ENCODE assay signal across 15 cellular contexts in genomic region chr5:1535646-1536045, GRCh38. TPM values are rescaled to one million over a fixed set of nuclear protein-coding genes. Genes with fewer than 3 reads are reported as not detected.
DNase-seq lines count a peak whose midpoint lies in the region; ATAC-seq, FAIRE-seq and TF ChIP-seq lines count a peak whose summit lies in the region.
"Had no signal": no experiment of that assay in that cellular context is flagged by ENCODE, and none has a peak within 500 bp of the region (broad histone marks: within the 10 kb centered on the region; RNA-seq: fewer than 3 reads in every experiment).

No MANE protein-coding gene starts in this region.

- H3K9ac ChIP-seq in MM.1S (ENCODE audit: low read length), result peak overlapping the region; percentile 42; the same call in 1 of the 2 replicates

- no peaks in the 10 kb centered on the region for H3K36me3 ChIP-seq in MM.1S (replicated peaks; ENCODE audit: insufficient read depth, low read length)
- H3K36me3 ChIP-seq: MG63, sigmoid colon had no signal

- no peaks in the 10 kb centered on the region for H3K9me3 ChIP-seq in MM.1S (replicated peaks; ENCODE audit: insufficient read depth, low read length)
- H3K9me3 ChIP-seq: MG63, sigmoid colon had no signal

- no peaks in the 10 kb centered on the region for H4K20me1 ChIP-seq in MM.1S (ENCODE audit: insufficient read depth, low read length)

- H3K27me3 ChIP-seq in MM.1S (replicated peaks; ENCODE audit: insufficient read depth, low read length), result no peaks in the 10 kb centered on the region
- H3K27me3 ChIP-seq in foreskin keratinocyte, result no peaks in the 10 kb centered on the region
- H3K27me3 ChIP-seq: MG63, sigmoid colon had no signal

- H3K9me3 Mint-ChIP-seq in activated T-cell treated with anti-CD3 and anti-CD28 coated beads, Interleukin-2, amount 50 U/mL, for 72 hours, result no peaks in the 10 kb centered on the region
- no peaks in the 10 kb centered on the region for H3K9me3 Mint-ChIP-seq in activated naive CD8-positive, alpha-beta T cell treated with anti-CD3 and anti-CD28 coated beads for 36 hours
- no peaks in the 10 kb centered on the region for H3K9me3 Mint-ChIP-seq in natural killer cell treated with Interleukin-12 subunit alpha and Interleukin-12 subunit beta and Interleukin-15 and Interleukin-18, amount 100 ng/mL, for 72 hours
- H3K9me3 Mint-ChIP-seq: HFFc6 had no signal

- no peak for ATAC-seq in activated T-cell treated with anti-CD3 and anti-CD28 coated beads, Interleukin-2, amount 50 U/mL, for 72 hours (replicated peaks in 1 of 2)
- no peak for ATAC-seq in natural killer cell treated with Interleukin-12 subunit alpha and Interleukin-12 subunit beta and Interleukin-15 and Interleukin-18, amount 100 ng/mL, for 72 hours
- ATAC-seq in HG02623 (IDR thresholded peaks at IDR 0.05; ENCODE audit: unreplicated experiment) (no peak), foreskin keratinocyte (no peak)

- peak overlapping the region; percentile 55 for H3K4me3 ChIP-seq in MM.1S (ENCODE audit: low read length)
- H3K4me3 ChIP-seq: MG63 had no signal

- no peaks in the 10 kb centered on the region for H3K79me2 ChIP-seq in MM.1S (ENCODE audit: low read length)

- H3K4me1 ChIP-seq in MM.1S (ENCODE audit: low read length) (peaks cover 4% of the 10 kb centered on the region; the same call in 1 of the 2 replicates), foreskin keratinocyte (no peaks in the 10 kb centered on the region)

- peaks cover 22% of the 10 kb centered on the region for H3K4me1 Mint-ChIP-seq in activated T-cell treated with anti-CD3 and anti-CD28 coated beads, Interleukin-2, amount 50 U/mL, for 72 hours (ENCODE audit: low read depth)
- peaks cover 25% of the 10 kb centered on the region for H3K4me1 Mint-ChIP-seq in activated naive CD8-positive, alpha-beta T cell treated with anti-CD3 and anti-CD28 coated beads for 36 hours
- peaks cover 28 to 31% of the 10 kb centered on the region in 2 donors for H3K4me1 Mint-ChIP-seq in natural killer cell treated with Interleukin-12 subunit alpha and Interleukin-12 subunit beta and Interleukin-15 and Interleukin-18, amount 100 ng/mL, for 72 hours (ENCODE audit: low read depth in 2 of 2)

- H3F3A ChIP-seq in MM.1S (ENCODE audit: insufficient read depth, low read length), result peaks cover 17% of the 10 kb centered on the region

- H3K4me3 Mint-ChIP-seq in activated T-cell treated with anti-CD3 and anti-CD28 coated beads, Interleukin-2, amount 50 U/mL, for 72 hours, result peak overlapping the region; percentile 79 to 80
- peak overlapping the region; percentile 77 for H3K4me3 Mint-ChIP-seq in activated naive CD8-positive, alpha-beta T cell treated with anti-CD3 and anti-CD28 coated beads for 36 hours
- H3K4me3 Mint-ChIP-seq in natural killer cell treated with Interleukin-12 subunit alpha and Interleukin-12 subunit beta and Interleukin-15 and Interleukin-18, amount 100 ng/mL, for 72 hours, result peak overlapping the region; percentile 85

- no peak for TF ChIP-seq POLR2A in GM12892 (IDR thresholded peaks at IDR 0.05; ENCODE audit: low read depth, low read length)

- H2AFZ ChIP-seq in MM.1S (ENCODE audit: low read length), result peak overlapping the region; percentile 77

- DNase-seq in activated T-cell treated with anti-CD3 and anti-CD28 coated beads, Interleukin-2, amount 50 U/mL, for 72 hours, result no peak
- DNase-seq in activated T-cell treated with anti-CD3 and anti-CD28 coated beads, Interleukin-2, amount 50 U/mL, for 1 hour, result no peak
- no peak for DNase-seq in MM.1S
- no peak for DNase-seq in activated naive CD8-positive, alpha-beta T cell treated with anti-CD3 and anti-CD28 coated beads for 36 hours
- DNase-seq in natural killer cell treated with Interleukin-12 subunit alpha and Interleukin-12 subunit beta and Interleukin-15 and Interleukin-18, amount 100 ng/mL, for 72 hours (ENCODE audit: low spot score), result no peak
- DNase-seq in GM12892 (ENCODE audit: insufficient read length), result no peak
- DNase-seq in foreskin keratinocyte, result no peak
- DNase-seq: MG63, NCI-H187, T1000 had no signal

- H3K4me2 ChIP-seq in MM.1S (ENCODE audit: low read depth, low read length), result peak overlapping the region; percentile 81

- H3K27ac ChIP-seq in MM.1S (ENCODE audit: low read length) (peak overlapping the region; percentile 53; the same call in 1 of the 2 replicates), foreskin keratinocyte (no peak overlapping the region)

- FAIRE-seq in GM12892 (lab: Jason Lieb, UNC), result no peak
- FAIRE-seq: colon, frontal cortex had no signal

- H3K36me3 Mint-ChIP-seq in activated T-cell treated with anti-CD3 and anti-CD28 coated beads, Interleukin-2, amount 50 U/mL, for 72 hours (ENCODE audit: insufficient read depth in 2 of 2), result no peaks in the 10 kb centered on the region
- no peaks in the 10 kb centered on the region for H3K36me3 Mint-ChIP-seq in activated naive CD8-positive, alpha-beta T cell treated with anti-CD3 and anti-CD28 coated beads for 36 hours
- H3K36me3 Mint-ChIP-seq in natural killer cell treated with Interleukin-12 subunit alpha and Interleukin-12 subunit beta and Interleukin-15 and Interleukin-18, amount 100 ng/mL, for 72 hours, result no peaks in the 10 kb centered on the region

- H3K27ac Mint-ChIP-seq in activated T-cell treated with anti-CD3 and anti-CD28 coated beads, Interleukin-2, amount 50 U/mL, for 72 hours, result peak overlapping the region; percentile 94
- H3K27ac Mint-ChIP-seq in activated naive CD8-positive, alpha-beta T cell treated with anti-CD3 and anti-CD28 coated beads for 36 hours, result peak overlapping the region; percentile 89
- peak overlapping the region; percentile 78 to 89 for H3K27ac Mint-ChIP-seq in natural killer cell treated with Interleukin-12 subunit alpha and Interleukin-12 subunit beta and Interleukin-15 and Interleukin-18, amount 100 ng/mL, for 72 hours
- H3K27ac Mint-ChIP-seq: HFFc6 had no signal

- H3K9me2 ChIP-seq in MM.1S (replicated peaks; ENCODE audit: insufficient read depth, low read length), result no peaks in the 10 kb centered on the region

- no peaks in the 10 kb centered on the region for H3K27me3 Mint-ChIP-seq in activated T-cell treated with anti-CD3 and anti-CD28 coated beads, Interleukin-2, amount 50 U/mL, for 72 hours (ENCODE audit: low read depth)
- no peaks in the 10 kb centered on the region for H3K27me3 Mint-ChIP-seq in activated naive CD8-positive, alpha-beta T cell treated with anti-CD3 and anti-CD28 coated beads for 36 hours
- H3K27me3 Mint-ChIP-seq in natural killer cell treated with Interleukin-12 subunit alpha and Interleukin-12 subunit beta and Interleukin-15 and Interleukin-18, amount 100 ng/mL, for 72 hours, result no peaks in the 10 kb centered on the region

- TF ChIP-seq CTCF in MM.1S (IDR thresholded peaks at IDR 0.05; ENCODE audit: low read length) (no peak), foreskin keratinocyte (conservative IDR thresholded peaks at IDR 0.05) (no peak)

RNA-seq across cellular contexts. Expression of gene LPCAT1, which starts 11.9 kb away (rescaled TPM):
- total RNA-seq in activated T-cell treated with anti-CD3 and anti-CD28 coated beads, Interleukin-2, amount 50 U/mL, for 72 hours, result 10 to 100 TPM; 31.3 to 37.7 TPM
- total RNA-seq in activated naive CD8-positive, alpha-beta T cell treated with anti-CD3 and anti-CD28 coated beads for 36 hours, result 10 to 100 TPM; 49.4 to 49.6 TPM
- 100 to 1,000 TPM in 1 of 2 donors, 10 to 100 TPM in 1; 90.0 to 179 TPM for total RNA-seq in natural killer cell treated with Interleukin-12 subunit alpha and Interleukin-12 subunit beta and Interleukin-15 and Interleukin-18, amount 100 ng/mL, for 72 hours
- 63.8 TPM for polyA plus RNA-seq in GM12892 (2012; ENCODE audit: missing spikeins)
- 43.2 and 45.6 TPM in 2 replicates for total RNA-seq in foreskin keratinocyte
- polyA plus RNA-seq in foreskin keratinocyte, result 28.7 and 33.8 TPM in 2 replicates
